Comparison of ENCODE assay signal across 1 cellular context in the genomic region with DNA sequence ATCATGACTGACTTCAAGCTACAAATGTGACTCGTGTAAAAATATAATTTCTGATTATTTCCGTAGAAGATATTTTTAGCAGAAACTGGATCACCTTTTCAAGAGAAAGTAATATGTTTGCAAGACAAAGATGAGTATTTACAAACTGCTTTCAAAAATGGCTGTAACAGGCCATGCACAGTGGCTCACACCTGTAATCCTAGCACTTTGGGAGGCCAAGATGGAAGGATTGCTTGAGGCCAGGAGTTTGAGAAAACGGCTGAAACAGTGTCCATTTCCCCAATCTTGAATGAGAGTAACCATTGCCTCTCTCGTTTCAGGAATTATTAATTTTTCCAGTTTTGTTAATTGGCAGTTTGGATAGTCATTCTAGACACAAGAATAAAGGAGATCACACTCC.
TF ChIP-seq lines count a peak whose summit lies in the region.

No MANE protein-coding gene starts in this region.

TF ChIP-seq in K562, 482 proteins besides CTCF, POLR2A, EP300 and RAD21 (continued from another document and continues in another):
- TF ChIP-seq ZNF395 (CRISPR knock-in tag; IDR thresholded peaks at IDR 0.05) = 0 out of 2 replicates have a peak, but pooled peaks have one; percentile 15
- no peak for TF ChIP-seq MYC (IDR thresholded peaks at IDR 0.05; ENCODE audit: low read depth, low read length)
- peak; percentile 65; the same call in 1 of the 2 replicates for TF ChIP-seq MYC (CRISPR knock-in tag; IDR thresholded peaks at IDR 0.05; ENCODE audit: borderline replicate concordance, low read depth)
- no peak; the same call in 1 of the 2 replicates for TF ChIP-seq ZNF766 (CRISPR knock-in tag; conservative IDR thresholded peaks at IDR 0.05)
- no peak for TF ChIP-seq ZNF583 (CRISPR knock-in tag; IDR thresholded peaks at IDR 0.05)
- TF ChIP-seq HMG20B (CRISPR knock-in tag; IDR thresholded peaks at IDR 0.05) = no peak
- TF ChIP-seq MED1 (CRISPR knock-in tag; IDR thresholded peaks at IDR 0.05; ENCODE audit: borderline replicate concordance) = no peak
- TF ChIP-seq C11orf30 (IDR thresholded peaks at IDR 0.05; ENCODE audit: low read depth) = no peak
- peak; percentile 66; the same call in 1 of the 2 replicates for TF ChIP-seq ELF2 (CRISPR knock-in tag; IDR thresholded peaks at IDR 0.05)
- no peak for TF ChIP-seq NFYB (IDR thresholded peaks at IDR 0.05; ENCODE audit: extremely low read depth, insufficient read length)
- TF ChIP-seq WHSC1 (IDR thresholded peaks at IDR 0.05; ENCODE audit: low read length) = no peak
- no peak for TF ChIP-seq ZNF780A (CRISPR knock-in tag; IDR thresholded peaks at IDR 0.05)
- TF ChIP-seq ELF1 (tag; IDR thresholded peaks at IDR 0.05) = no peak
- TF ChIP-seq MXI1 (IDR thresholded peaks at IDR 0.05; ENCODE audit: low read depth, low read length) = no peak
- no peak for TF ChIP-seq ZNF398 (CRISPR knock-in tag; IDR thresholded peaks at IDR 0.05)
- no peak for TF ChIP-seq XRCC5 (IDR thresholded peaks at IDR 0.05; ENCODE audit: low read depth, low read length)
- TF ChIP-seq TCF15 (CRISPR knock-in tag; IDR thresholded peaks at IDR 0.05) = no peak
- peak; percentile 44; the same call in 1 of the 2 replicates for TF ChIP-seq ZNF589 (CRISPR knock-in tag; IDR thresholded peaks at IDR 0.05; ENCODE audit: low read depth)
- no peak for TF ChIP-seq ZKSCAN3 (CRISPR knock-in tag; IDR thresholded peaks at IDR 0.05)
- TF ChIP-seq OTX1 (CRISPR knock-in tag; IDR thresholded peaks at IDR 0.05) = no peak
- TF ChIP-seq ZNF311 (CRISPR knock-in tag; IDR thresholded peaks at IDR 0.05) = peak; percentile 55
- TF ChIP-seq, protein P1, sequence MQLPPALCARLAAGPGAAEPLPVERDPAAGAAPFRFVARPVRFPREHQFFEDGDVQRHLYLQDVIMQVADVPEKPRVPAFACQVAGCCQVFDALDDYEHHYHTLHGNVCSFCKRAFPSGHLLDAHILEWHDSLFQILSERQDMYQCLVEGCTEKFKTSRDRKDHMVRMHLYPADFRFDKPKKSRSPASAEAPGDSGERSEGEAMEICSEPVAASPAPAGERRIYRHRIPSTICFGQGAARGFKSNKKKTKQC (CRISPR knock-in tag; IDR thresholded peaks at IDR 0.05) = no peak
- TF ChIP-seq, protein P2, sequence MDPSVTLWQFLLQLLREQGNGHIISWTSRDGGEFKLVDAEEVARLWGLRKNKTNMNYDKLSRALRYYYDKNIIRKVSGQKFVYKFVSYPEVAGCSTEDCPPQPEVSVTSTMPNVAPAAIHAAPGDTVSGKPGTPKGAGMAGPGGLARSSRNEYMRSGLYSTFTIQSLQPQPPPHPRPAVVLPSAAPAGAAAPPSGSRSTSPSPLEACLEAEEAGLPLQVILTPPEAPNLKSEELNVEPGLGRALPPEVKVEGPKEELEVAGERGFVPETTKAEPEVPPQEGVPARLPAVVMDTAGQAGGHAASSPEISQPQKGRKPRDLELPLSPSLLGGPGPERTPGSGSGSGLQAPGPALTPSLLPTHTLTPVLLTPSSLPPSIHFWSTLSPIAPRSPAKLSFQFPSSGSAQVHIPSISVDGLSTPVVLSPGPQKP (CRISPR knock-in tag; IDR thresholded peaks at IDR 0.05) = no peak
- TF ChIP-seq MAFF (IDR thresholded peaks at IDR 0.05; ENCODE audit: low read length) = no peak
- TF ChIP-seq BCLAF1 (IDR thresholded peaks at IDR 0.05; ENCODE audit: borderline replicate concordance in 1 of 2, control insufficient read depth in 1 of 2, low read depth in 2 of 2, low read length in 1 of 2) = no peak
- TF ChIP-seq CTBP1 (IDR thresholded peaks at IDR 0.05; ENCODE audit: borderline replicate concordance) = no peak
- no peak for TF ChIP-seq SP2 (IDR thresholded peaks at IDR 0.05; ENCODE audit: extremely low read depth, low read depth, low read length, poor library complexity, severe bottlenecking)
- TF ChIP-seq, protein P3, sequence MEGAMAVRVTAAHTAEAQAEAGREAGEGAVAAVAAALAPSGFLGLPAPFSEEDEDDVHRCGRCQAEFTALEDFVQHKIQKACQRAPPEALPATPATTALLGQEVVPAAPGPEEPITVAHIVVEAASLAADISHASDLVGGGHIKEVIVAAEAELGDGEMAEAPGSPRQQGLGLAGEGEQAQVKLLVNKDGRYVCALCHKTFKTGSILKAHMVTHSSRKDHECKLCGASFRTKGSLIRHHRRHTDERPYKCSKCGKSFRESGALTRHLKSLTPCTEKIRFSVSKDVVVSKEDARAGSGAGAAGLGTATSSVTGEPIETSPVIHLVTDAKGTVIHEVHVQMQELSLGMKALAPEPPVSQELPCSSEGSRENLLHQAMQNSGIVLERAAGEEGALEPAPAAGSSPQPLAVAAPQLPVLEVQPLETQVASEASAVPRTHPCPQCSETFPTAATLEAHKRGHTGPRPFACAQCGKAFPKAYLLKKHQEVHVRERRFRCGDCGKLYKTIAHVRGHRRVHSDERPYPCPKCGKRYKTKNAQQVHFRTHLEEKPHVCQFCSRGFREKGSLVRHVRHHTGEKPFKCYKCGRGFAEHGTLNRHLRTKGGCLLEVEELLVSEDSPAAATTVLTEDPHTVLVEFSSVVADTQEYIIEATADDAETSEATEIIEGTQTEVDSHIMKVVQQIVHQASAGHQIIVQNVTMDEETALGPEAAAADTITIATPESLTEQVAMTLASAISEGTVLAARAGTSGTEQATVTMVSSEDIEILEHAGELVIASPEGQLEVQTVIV (CRISPR knock-in tag; IDR thresholded peaks at IDR 0.05; ENCODE audit: borderline replicate concordance) = 0 out of 2 replicates have a peak, but pooled peaks have one; percentile 28
- no peak for TF ChIP-seq PPARD (CRISPR knock-in tag; IDR thresholded peaks at IDR 0.05)
- TF ChIP-seq AFF4 (CRISPR knock-in tag; IDR thresholded peaks at IDR 0.05) = no peak
- no peak for TF ChIP-seq ZNF57 (CRISPR knock-in tag; IDR thresholded peaks at IDR 0.05)
- TF ChIP-seq SIN3B (IDR thresholded peaks at IDR 0.05; ENCODE audit: low read depth) = no peak
- no peak for TF ChIP-seq SMARCE1 (IDR thresholded peaks at IDR 0.05)
- no peak for TF ChIP-seq NCOA1 (IDR thresholded peaks at IDR 0.05; ENCODE audit: low read depth)
- no peak for TF ChIP-seq SRSF9 (IDR thresholded peaks at IDR 0.05; ENCODE audit: borderline replicate concordance, low read depth, low read length)
- no peak for TF ChIP-seq DPF2 (IDR thresholded peaks at IDR 0.05)
- TF ChIP-seq, protein P4, sequence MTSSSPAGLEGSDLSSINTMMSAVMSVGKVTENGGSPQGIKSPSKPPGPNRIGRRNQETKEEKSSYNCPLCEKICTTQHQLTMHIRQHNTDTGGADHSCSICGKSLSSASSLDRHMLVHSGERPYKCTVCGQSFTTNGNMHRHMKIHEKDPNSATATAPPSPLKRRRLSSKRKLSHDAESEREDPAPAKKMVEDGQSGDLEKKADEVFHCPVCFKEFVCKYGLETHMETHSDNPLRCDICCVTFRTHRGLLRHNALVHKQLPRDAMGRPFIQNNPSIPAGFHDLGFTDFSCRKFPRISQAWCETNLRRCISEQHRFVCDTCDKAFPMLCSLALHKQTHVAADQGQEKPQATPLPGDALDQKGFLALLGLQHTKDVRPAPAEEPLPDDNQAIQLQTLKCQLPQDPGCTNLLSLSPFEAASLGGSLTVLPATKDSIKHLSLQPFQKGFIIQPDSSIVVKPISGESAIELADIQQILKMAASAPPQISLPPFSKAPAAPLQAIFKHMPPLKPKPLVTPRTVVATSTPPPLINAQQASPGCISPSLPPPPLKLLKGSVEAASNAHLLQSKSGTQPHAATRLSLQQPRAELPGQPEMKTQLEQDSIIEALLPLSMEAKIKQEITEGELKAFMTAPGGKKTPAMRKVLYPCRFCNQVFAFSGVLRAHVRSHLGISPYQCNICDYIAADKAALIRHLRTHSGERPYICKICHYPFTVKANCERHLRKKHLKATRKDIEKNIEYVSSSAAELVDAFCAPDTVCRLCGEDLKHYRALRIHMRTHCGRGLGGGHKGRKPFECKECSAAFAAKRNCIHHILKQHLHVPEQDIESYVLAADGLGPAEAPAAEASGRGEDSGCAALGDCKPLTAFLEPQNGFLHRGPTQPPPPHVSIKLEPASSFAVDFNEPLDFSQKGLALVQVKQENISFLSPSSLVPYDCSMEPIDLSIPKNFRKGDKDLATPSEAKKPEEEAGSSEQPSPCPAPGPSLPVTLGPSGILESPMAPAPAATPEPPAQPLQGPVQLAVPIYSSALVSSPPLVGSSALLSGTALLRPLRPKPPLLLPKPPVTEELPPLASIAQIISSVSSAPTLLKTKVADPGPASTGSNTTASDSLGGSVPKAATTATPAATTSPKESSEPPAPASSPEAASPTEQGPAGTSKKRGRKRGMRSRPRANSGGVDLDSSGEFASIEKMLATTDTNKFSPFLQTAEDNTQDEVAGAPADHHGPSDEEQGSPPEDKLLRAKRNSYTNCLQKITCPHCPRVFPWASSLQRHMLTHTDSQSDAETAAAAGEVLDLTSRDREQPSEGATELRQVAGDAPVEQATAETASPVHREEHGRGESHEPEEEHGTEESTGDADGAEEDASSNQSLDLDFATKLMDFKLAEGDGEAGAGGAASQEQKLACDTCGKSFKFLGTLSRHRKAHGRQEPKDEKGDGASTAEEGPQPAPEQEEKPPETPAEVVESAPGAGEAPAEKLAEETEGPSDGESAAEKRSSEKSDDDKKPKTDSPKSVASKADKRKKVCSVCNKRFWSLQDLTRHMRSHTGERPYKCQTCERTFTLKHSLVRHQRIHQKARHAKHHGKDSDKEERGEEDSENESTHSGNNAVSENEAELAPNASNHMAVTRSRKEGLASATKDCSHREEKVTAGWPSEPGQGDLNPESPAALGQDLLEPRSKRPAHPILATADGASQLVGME (CRISPR knock-in tag; IDR thresholded peaks at IDR 0.05) = no peak; the same call in 1 of the 2 replicates
- TF ChIP-seq ZSCAN29 (IDR thresholded peaks at IDR 0.05) = no peak
- TF ChIP-seq TSC22D4 (tag; IDR thresholded peaks at IDR 0.05) = no peak
- no peak for TF ChIP-seq BRD4 (IDR thresholded peaks at IDR 0.05)
